ENCODE assay signal across 14 cellular contexts in genomic region chr17:234163-235047, GRCh38. TPM values are rescaled to one million over a fixed set of nuclear protein-coding genes. Genes with fewer than 3 reads are reported as not detected.
DNase-seq lines count a peak whose midpoint lies in the region; ATAC-seq and TF ChIP-seq lines count a peak whose summit lies in the region.
"Had no signal": no experiment of that assay in that cellular context is flagged by ENCODE, and none has a peak within 500 bp of the region (broad histone marks: within the 10 kb centered on the region; RNA-seq: fewer than 3 reads in every experiment).

No MANE protein-coding gene starts in this region.

- no peaks in the 10 kb centered on the region for H3K9me3 ChIP-seq in lower lobe of right lung
- no peaks in the 10 kb centered on the region for H3K9me3 ChIP-seq in skeletal muscle tissue (ENCODE audit: control insufficient read depth in 3 of 3, low read length in 3 of 3)
- H3K9me3 ChIP-seq: BE2C had no signal

- peaks cover 7% of the 10 kb centered on the region for H3K4me1 ChIP-seq in lower lobe of right lung
- H3K4me1 ChIP-seq in skeletal muscle tissue (ENCODE audit: control insufficient read depth in 3 of 3, insufficient read depth in 3 of 3, low read length in 3 of 3) = peaks cover 0 to 4% (median 3%) of the 10 kb centered on the region in 3 donors
- H3K4me1 ChIP-seq: BE2C had no signal

- peaks cover 14% of the 10 kb centered on the region for H3K27me3 Mint-ChIP-seq in dendritic cell treated with granulocyte-macrophage colony-stimulating factor and Interleukin-4, amounts not matched to agents 40 ng/mL and 50 ng/mL, for 4 days
- no peaks in the 10 kb centered on the region for H3K27me3 Mint-ChIP-seq in activated naive CD8-positive, alpha-beta T cell treated with anti-CD3 and anti-CD28 coated beads, Interleukin-2, amount 50 U/mL, for 24 hours

- H3K9me3 Mint-ChIP-seq in dendritic cell treated with granulocyte-macrophage colony-stimulating factor and Interleukin-4, amounts not matched to agents 40 ng/mL and 50 ng/mL, for 4 days = peaks cover 8% of the 10 kb centered on the region
- no peaks in the 10 kb centered on the region for H3K9me3 Mint-ChIP-seq in activated naive CD8-positive, alpha-beta T cell treated with anti-CD3 and anti-CD28 coated beads, Interleukin-2, amount 50 U/mL, for 24 hours
- H3K9me3 Mint-ChIP-seq: activated T-cell treated with anti-CD3 and anti-CD28 coated beads, Interleukin-2, amount 50 U/mL, for 4 hours had no signal

- H3K4me3 ChIP-seq in lower lobe of right lung = peak overlapping the region; percentile 21
- peak overlapping the region in 2 of 3 donors; percentile 22 to 23 for H3K4me3 ChIP-seq in skeletal muscle tissue (ENCODE audit: low read length in 3 of 3)

- ATAC-seq in lower lobe of right lung = no peak
- no peak for ATAC-seq in activated naive CD8-positive, alpha-beta T cell treated with anti-CD3 and anti-CD28 coated beads, Interleukin-2, amount 50 U/mL, for 24 hours
- ATAC-seq: activated T-cell treated with anti-CD3 and anti-CD28 coated beads, Interleukin-2, amount 50 U/mL, for 4 hours; naive thymus-derived CD8-positive, alpha-beta T cell had no signal

- no peak overlapping the region for H3K4me3 Mint-ChIP-seq in dendritic cell treated with granulocyte-macrophage colony-stimulating factor and Interleukin-4, amounts not matched to agents 40 ng/mL and 50 ng/mL, for 4 days
- no peak overlapping the region for H3K4me3 Mint-ChIP-seq in activated naive CD8-positive, alpha-beta T cell treated with anti-CD3 and anti-CD28 coated beads, Interleukin-2, amount 50 U/mL, for 24 hours
- H3K4me3 Mint-ChIP-seq: activated T-cell treated with anti-CD3 and anti-CD28 coated beads, Interleukin-2, amount 50 U/mL, for 4 hours; naive thymus-derived CD8-positive, alpha-beta T cell had no signal

- no peaks in the 10 kb centered on the region for H3K36me3 ChIP-seq in lower lobe of right lung
- H3K36me3 ChIP-seq in skeletal muscle tissue (ENCODE audit: control insufficient read depth in 3 of 3, insufficient read depth in 3 of 3, low read length in 3 of 3) = peaks cover 0 to 3% (median 0%) of the 10 kb centered on the region in 3 donors
- H3K36me3 ChIP-seq: BE2C had no signal

- TF ChIP-seq CTCF in lower lobe of right lung (IDR thresholded peaks at IDR 0.05) = no peak

- DNase-seq in HT-29 (ENCODE audit: low spot score) (peak; percentile 3), lower lobe of right lung (peak; percentile 37), NCI-H187 treated with DMSO at 0.1 percent for 48 hours (lab: John Stamatoyannopoulos, UW) (no peak), iPS-NIHi7 (ENCODE audit: extremely low spot score) (no peak), NCI-H1105 (lab: John Stamatoyannopoulos, UW) (no peak)
- no peak for DNase-seq in activated naive CD8-positive, alpha-beta T cell treated with anti-CD3 and anti-CD28 coated beads, Interleukin-2, amount 50 U/mL, for 24 hours
- DNase-seq: activated T-cell treated with anti-CD3 and anti-CD28 coated beads, Interleukin-2, amount 50 U/mL, for 4 hours; BE2C; NK-92 treated with Interleukin-12 subunit alpha and Interleukin-12 subunit beta, amount 100 ng/mL, for 24 hours had no signal

- H3K36me3 Mint-ChIP-seq in dendritic cell treated with granulocyte-macrophage colony-stimulating factor and Interleukin-4, amounts not matched to agents 40 ng/mL and 50 ng/mL, for 4 days (ENCODE audit: low read depth) = no peaks in the 10 kb centered on the region
- no peaks in the 10 kb centered on the region for H3K36me3 Mint-ChIP-seq in activated naive CD8-positive, alpha-beta T cell treated with anti-CD3 and anti-CD28 coated beads, Interleukin-2, amount 50 U/mL, for 24 hours (ENCODE audit: low read depth)
- H3K36me3 Mint-ChIP-seq: naive thymus-derived CD8-positive, alpha-beta T cell had no signal

- H3K27me3 ChIP-seq in lower lobe of right lung (ENCODE audit: low read depth) (no peaks in the 10 kb centered on the region), skeletal muscle tissue (ENCODE audit: control insufficient read depth in 3 of 3, insufficient read depth in 3 of 3, low read length in 3 of 3) (no peaks in the 10 kb centered on the region)
- H3K27me3 ChIP-seq: BE2C had no signal

- intact Hi-C loops in dendritic cell treated with granulocyte-macrophage colony-stimulating factor and Interleukin-4, amounts not matched to agents 40 ng/mL and 50 ng/mL, for 4 days (cut with micrococcal nuclease) = no loop called here
- intact Hi-C loops in lower lobe of right lung (cut with DNase I) = no loop called here

- H3K27ac Mint-ChIP-seq in dendritic cell treated with granulocyte-macrophage colony-stimulating factor and Interleukin-4, amounts not matched to agents 40 ng/mL and 50 ng/mL, for 4 days = peak overlapping the region; percentile 59
- H3K27ac Mint-ChIP-seq in activated naive CD8-positive, alpha-beta T cell treated with anti-CD3 and anti-CD28 coated beads, Interleukin-2, amount 50 U/mL, for 24 hours = no peak overlapping the region
- H3K27ac Mint-ChIP-seq: naive thymus-derived CD8-positive, alpha-beta T cell had no signal

- H3K27ac ChIP-seq in lower lobe of right lung (peak overlapping the region; percentile 79), skeletal muscle tissue (ENCODE audit: low read depth, low read length) (peak overlapping the region; percentile 83)
- H3K27ac ChIP-seq: epithelial cell of prostate had no signal

- peak overlapping the region; percentile 25 to 53 (median 43) for H3K9ac ChIP-seq in skeletal muscle tissue (ENCODE audit: low read depth in 1 of 3, low read length in 3 of 3)

- peaks cover 17% of the 10 kb centered on the region for H3K4me1 Mint-ChIP-seq in dendritic cell treated with granulocyte-macrophage colony-stimulating factor and Interleukin-4, amounts not matched to agents 40 ng/mL and 50 ng/mL, for 4 days (ENCODE audit: low read depth)
- H3K4me1 Mint-ChIP-seq in activated naive CD8-positive, alpha-beta T cell treated with anti-CD3 and anti-CD28 coated beads, Interleukin-2, amount 50 U/mL, for 24 hours = no peaks in the 10 kb centered on the region
- H3K4me1 Mint-ChIP-seq: naive thymus-derived CD8-positive, alpha-beta T cell had no signal

RNA-seq across cellular contexts. Expression of gene DOC2B, which starts 53.0 kb away (rescaled TPM):
- total RNA-seq in HT-29 (2014; rRNA removed; shearing (Covaris generic)) = 0.97 TPM in 1 of 2 replicates, not detected in the other
- total RNA-seq in lower lobe of right lung (6.2 TPM), skeletal muscle tissue (2.1 TPM)
- total RNA-seq: LHCN-M2 had no signal

Comparison
In these comparisons a context has a peak if more than half of its experiments do, and no peak if none do; other contexts are left out.
1. DNase-seq: peak in HT-29 (single experiment) and lower lobe of right lung (single experiment); none in NCI-H187 treated with DMSO at 0.1 percent for 48 hours (single experiment), activated naive CD8-positive, alpha-beta T cell treated with anti-CD3 and anti-CD28 coated beads, Interleukin-2, amount 50 U/mL, for 24 hours (single experiment), iPS-NIHi7 (single experiment) and NCI-H1105 (single experiment).